Comparison of ENCODE assay signal across 7 cellular contexts in genomic region chr2:8803658-8804379, GRCh38.
DNase-seq lines count a peak whose midpoint lies in the region; ATAC-seq and TF ChIP-seq lines count a peak whose summit lies in the region.

No MANE protein-coding gene starts in this region.

- peak; percentile 3 for TF ChIP-seq CTCF in GM12873 (IDR thresholded peaks at IDR 0.05; ENCODE audit: insufficient read depth, low read depth, low read length, missing control alignments)
- no peak for TF ChIP-seq CTCF in foreskin fibroblast (IDR thresholded peaks at IDR 0.05; ENCODE audit: low read depth, low read length)
- no peak for TF ChIP-seq CTCF in tibial artery (IDR thresholded peaks at IDR 0.05)

- H3K9me3 ChIP-seq in tibial artery: no peaks in the 10 kb centered on the region

- DNase-seq in HS-27A (ENCODE audit: low read depth) (peak; percentile 43), foreskin fibroblast (peak; percentile 70 to 82), tibial artery (no peak)
- DNase-seq in activated CD4-positive, alpha-beta T cell treated with anti-CD3 and anti-CD28 coated beads, Interleukin-2, amount 50 U/mL, for 48 hours: peak; percentile 47 to 59
- DNase-seq in stimulated activated CD4-positive, alpha-beta T cell treated with anti-CD3 and anti-CD28 coated beads, TNF-alpha, amount 100 ng/mL, for 48 hours (ENCODE audit: low read depth in 3 of 3): peak; percentile 6 to 34 (median 28)

- peaks cover 0 to 15% (median 6%) of the 10 kb centered on the region in 4 donors for H3K4me1 ChIP-seq in tibial artery

- peaks cover 42 to 78% (median 68%) of the 10 kb centered on the region in 3 donors for H3K36me3 ChIP-seq in tibial artery

- intact Hi-C loops in tibial artery (cut with DNase I; ENCODE audit: low total_unique reads): no loop called here

- peak; percentile 95 for ATAC-seq in GM21515 (IDR thresholded peaks at IDR 0.05; ENCODE audit: unreplicated experiment)

- no peak overlapping the region for H3K27ac ChIP-seq in tibial artery

- no peaks in the 10 kb centered on the region for H3K27me3 ChIP-seq in tibial artery

- H3K4me3 ChIP-seq in foreskin fibroblast (ENCODE audit: low read depth in 1 of 2, low read length in 2 of 2) (no peak overlapping the region), tibial artery (no peak overlapping the region)

Comparison
In these comparisons a context has a peak if more than half of its experiments do, and no peak if none do; other contexts are left out.
1. DNase-seq: peak in HS-27A (single experiment), activated CD4-positive, alpha-beta T cell treated with anti-CD3 and anti-CD28 coated beads, Interleukin-2, amount 50 U/mL, for 48 hours (2 of 2), foreskin fibroblast (2 of 2) and stimulated activated CD4-positive, alpha-beta T cell treated with anti-CD3 and anti-CD28 coated beads, TNF-alpha, amount 100 ng/mL, for 48 hours (3 of 3); none in tibial artery (0 of 2).